In the genomic region with DNA sequence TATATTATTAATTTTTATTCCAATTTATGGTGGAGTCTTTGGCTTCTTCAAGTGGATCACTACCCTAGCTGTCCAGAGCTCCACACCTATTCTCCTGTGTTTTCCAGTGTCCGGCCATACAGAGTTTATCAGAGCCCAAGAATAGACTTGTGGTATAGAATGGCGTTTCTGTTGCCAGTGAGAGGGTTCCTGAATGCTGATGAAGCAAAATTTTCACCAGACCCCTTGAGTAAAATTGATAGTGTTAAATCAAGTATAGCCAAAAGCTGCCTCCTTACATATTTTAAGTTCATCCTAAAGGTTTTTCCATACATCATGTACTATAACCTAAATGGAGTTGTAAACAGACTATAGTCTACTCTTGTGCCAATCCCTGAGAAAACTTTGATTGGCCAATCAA, we compare ENCODE assay signal across 27 cellular contexts.
"Had no signal": no experiment of that assay in that cellular context is flagged by ENCODE, and none has a peak within 500 bp of the region (broad histone marks: within the 10 kb centered on the region; RNA-seq: fewer than 3 reads in every experiment).

No MANE protein-coding gene starts in this region.

- H3K4me1 ChIP-seq: stomach, suprapubic skin, testis, thyroid gland, tibial artery, tibial nerve, transverse colon, upper lobe of left lung, upper lobe of right lung, uterus, vagina had no signal

- H3K27ac ChIP-seq: stomach, suprapubic skin, testis, thoracic aorta, thyroid gland, tibial artery, tibial nerve, transverse colon, upper lobe of left lung, upper lobe of right lung, uterus, vagina had no signal

- FAIRE-seq: urothelium cell line had no signal

- H3K4me3 ChIP-seq: stomach, suprapubic skin, testis, thoracic aorta, thyroid gland, tibial artery, tibial nerve, transverse colon, upper lobe of left lung, upper lobe of right lung, uterus, vagina had no signal

- H3K36me3 ChIP-seq: stomach, suprapubic skin, thoracic aorta, thyroid gland, tibial artery, tibial nerve, transverse colon, upper lobe of left lung, upper lobe of right lung, uterus, vagina had no signal

- H3K9me3 ChIP-seq: stomach, suprapubic skin, testis, thoracic aorta, thyroid gland, tibial artery, tibial nerve, transverse colon, upper lobe of left lung, upper lobe of right lung, uterus, vagina had no signal

- ATAC-seq: stimulated activated effector memory CD8-positive, alpha-beta T cell treated with anti-CD3 and anti-CD28 coated beads, Interleukin-12 subunit alpha, Interleukin-12 subunit beta, amount 100 ng/mL, for 72 hours; stimulated activated memory B cell treated with anti-CD40 and anti-IgM and Interleukin-4, amounts not matched to agents 10 μg/mL and 1 μg/mL and 100 μg/mL, for 72 hours; stimulated activated naive B cell treated with anti-CD40 and anti-IgM and Interleukin-4, amounts not matched to agents 10 μg/mL and 1 μg/mL and 100 μg/mL, for 72 hours; stimulated activated naive CD8-positive, alpha-beta T cell treated with anti-CD3 and anti-CD28 coated beads, Interleukin-15, amount 100 ng/mL, for 72 hours; stimulated activated naive CD8-positive, alpha-beta T cell treated with anti-CD3 and anti-CD28 coated beads, Interleukin-15, Interleukin-2, amounts not matched to agents 100 U/mL and 50 U/mL, for 24 hours; upper lobe of right lung had no signal

- DNase-seq: stimulated activated CD4-positive, alpha-beta T cell treated with anti-CD3 and anti-CD28 coated beads, Interleukin-2, amount 100 ng/mL, for 48 hours; stimulated activated CD4-positive, alpha-beta T cell treated with anti-CD3 and anti-CD28 coated beads, Interleukin-4, amount 100 ng/mL, for 1 hour; stimulated activated CD4-positive, alpha-beta T cell treated with anti-CD3 and anti-CD28 coated beads, Interleukin-4, amount 100 ng/mL, for 24 hours; stimulated activated CD4-positive, alpha-beta T cell treated with anti-CD3 and anti-CD28 coated beads, Interleukin-4, amount 100 ng/mL, for 4 hours; stimulated activated CD8-positive, alpha-beta memory T cell treated with anti-CD3 and anti-CD28 coated beads, Interleukin-4, amount 100 ng/mL, for 48 hours; stimulated activated naive B cell treated with anti-CD40 and anti-IgM and Interleukin-4, amounts not matched to agents 10 μg/mL and 1 μg/mL and 100 μg/mL, for 72 hours; stimulated activated naive CD4-positive, alpha-beta T cell; stimulated activated naive CD4-positive, alpha-beta T cell treated with Interleukin-2 at 50 U/mL for 16 hours; stimulated activated naive CD8-positive, alpha-beta T cell treated with anti-CD3 and anti-CD28 coated beads, Interleukin-15, amount 100 ng/mL, for 72 hours; stimulated activated naive CD8-positive, alpha-beta T cell treated with anti-CD3 and anti-CD28 coated beads, Interleukin-15, Interleukin-2, amounts not matched to agents 100 U/mL and 50 U/mL, for 24 hours; stomach; substantia nigra; testis; thyroid gland; tibial artery; transverse colon; trophoblast cell; upper lobe of left lung; upper lobe of right lung; uterus had no signal

- H3K27me3 ChIP-seq: suprapubic skin, testis, thyroid gland, tibial artery, tibial nerve, transverse colon, upper lobe of left lung, upper lobe of right lung, uterus, vagina had no signal
